ENCODE assay signal across 1 cellular context in genomic region chr16:85245307-85246172, GRCh38.
A peak's percentile ranks its signal among the peaks of the same experiment; 100 is the strongest.
TF ChIP-seq lines count a peak whose summit lies in the region.

No MANE protein-coding gene starts in this region.

TF ChIP-seq in HepG2, 621 proteins besides CTCF, POLR2A, EP300 and RAD21 (continued from another document and continues in another):
- TF ChIP-seq HMGXB4 (CRISPR knock-in tag; IDR thresholded peaks at IDR 0.05; ENCODE audit: borderline replicate concordance in 1 of 2, low read depth in 1 of 2) (peak in 1 of 2 experiments; percentile 45; a peak in 2 of 4 replicates), BCL6 (CRISPR knock-in tag; IDR thresholded peaks at IDR 0.05) (no peak), FOXO4 (CRISPR knock-in tag; conservative IDR thresholded peaks at IDR 0.05) (no peak), XRCC5 (optimal IDR thresholded peaks at IDR 0.05; ENCODE audit: low read length) (peak; percentile 75), ZSCAN5A (CRISPR knock-in tag; IDR thresholded peaks at IDR 0.05; ENCODE audit: borderline replicate concordance) (no peak), NR2F1 (CRISPR knock-in tag; IDR thresholded peaks at IDR 0.05) (no peak), ZNF180 (CRISPR knock-in tag; IDR thresholded peaks at IDR 0.05; ENCODE audit: borderline replicate concordance, low read depth) (no peak), KLF12 (CRISPR knock-in tag; IDR thresholded peaks at IDR 0.05; ENCODE audit: borderline replicate concordance) (no peak), JUN (CRISPR knock-in tag; IDR thresholded peaks at IDR 0.05) (no peak), FIP1L1 (IDR thresholded peaks at IDR 0.05; ENCODE audit: borderline replicate concordance, insufficient read depth, low read depth, low read length) (no peak), TEAD3 (CRISPR knock-in tag; optimal IDR thresholded peaks at IDR 0.05; ENCODE audit: borderline replicate concordance) (peak; percentile 9), ZNF709 (CRISPR knock-in tag; IDR thresholded peaks at IDR 0.05) (no peak), ZNF576 (CRISPR knock-in tag; IDR thresholded peaks at IDR 0.05) (0 out of 2 replicates have a peak, but pooled peaks have one; percentile 39)
- TF ChIP-seq, protein P1, sequence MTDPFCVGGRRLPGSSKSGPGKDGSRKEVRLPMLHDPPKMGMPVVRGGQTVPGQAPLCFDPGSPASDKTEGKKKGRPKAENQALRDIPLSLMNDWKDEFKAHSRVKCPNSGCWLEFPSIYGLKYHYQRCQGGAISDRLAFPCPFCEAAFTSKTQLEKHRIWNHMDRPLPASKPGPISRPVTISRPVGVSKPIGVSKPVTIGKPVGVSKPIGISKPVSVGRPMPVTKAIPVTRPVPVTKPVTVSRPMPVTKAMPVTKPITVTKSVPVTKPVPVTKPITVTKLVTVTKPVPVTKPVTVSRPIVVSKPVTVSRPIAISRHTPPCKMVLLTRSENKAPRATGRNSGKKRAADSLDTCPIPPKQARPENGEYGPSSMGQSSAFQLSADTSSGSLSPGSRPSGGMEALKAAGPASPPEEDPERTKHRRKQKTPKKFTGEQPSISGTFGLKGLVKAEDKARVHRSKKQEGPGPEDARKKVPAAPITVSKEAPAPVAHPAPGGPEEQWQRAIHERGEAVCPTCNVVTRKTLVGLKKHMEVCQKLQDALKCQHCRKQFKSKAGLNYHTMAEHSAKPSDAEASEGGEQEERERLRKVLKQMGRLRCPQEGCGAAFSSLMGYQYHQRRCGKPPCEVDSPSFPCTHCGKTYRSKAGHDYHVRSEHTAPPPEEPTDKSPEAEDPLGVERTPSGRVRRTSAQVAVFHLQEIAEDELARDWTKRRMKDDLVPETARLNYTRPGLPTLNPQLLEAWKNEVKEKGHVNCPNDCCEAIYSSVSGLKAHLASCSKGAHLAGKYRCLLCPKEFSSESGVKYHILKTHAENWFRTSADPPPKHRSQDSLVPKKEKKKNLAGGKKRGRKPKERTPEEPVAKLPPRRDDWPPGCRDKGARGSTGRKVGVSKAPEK (CRISPR knock-in tag; IDR thresholded peaks at IDR 0.05; ENCODE audit: borderline replicate concordance): no peak
- TF ChIP-seq, protein P2, sequence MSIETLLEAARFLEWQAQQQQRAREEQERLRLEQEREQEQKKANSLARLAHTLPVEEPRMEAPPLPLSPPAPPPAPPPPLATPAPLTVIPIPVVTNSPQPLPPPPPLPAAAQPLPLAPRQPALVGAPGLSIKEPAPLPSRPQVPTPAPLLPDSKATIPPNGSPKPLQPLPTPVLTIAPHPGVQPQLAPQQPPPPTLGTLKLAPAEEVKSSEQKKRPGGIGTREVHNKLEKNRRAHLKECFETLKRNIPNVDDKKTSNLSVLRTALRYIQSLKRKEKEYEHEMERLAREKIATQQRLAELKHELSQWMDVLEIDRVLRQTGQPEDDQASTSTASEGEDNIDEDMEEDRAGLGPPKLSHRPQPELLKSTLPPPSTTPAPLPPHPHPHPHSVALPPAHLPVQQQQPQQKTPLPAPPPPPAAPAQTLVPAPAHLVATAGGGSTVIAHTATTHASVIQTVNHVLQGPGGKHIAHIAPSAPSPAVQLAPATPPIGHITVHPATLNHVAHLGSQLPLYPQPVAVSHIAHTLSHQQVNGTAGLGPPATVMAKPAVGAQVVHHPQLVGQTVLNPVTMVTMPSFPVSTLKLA (IDR thresholded peaks at IDR 0.05): no peak
- TF ChIP-seq, protein P3, sequence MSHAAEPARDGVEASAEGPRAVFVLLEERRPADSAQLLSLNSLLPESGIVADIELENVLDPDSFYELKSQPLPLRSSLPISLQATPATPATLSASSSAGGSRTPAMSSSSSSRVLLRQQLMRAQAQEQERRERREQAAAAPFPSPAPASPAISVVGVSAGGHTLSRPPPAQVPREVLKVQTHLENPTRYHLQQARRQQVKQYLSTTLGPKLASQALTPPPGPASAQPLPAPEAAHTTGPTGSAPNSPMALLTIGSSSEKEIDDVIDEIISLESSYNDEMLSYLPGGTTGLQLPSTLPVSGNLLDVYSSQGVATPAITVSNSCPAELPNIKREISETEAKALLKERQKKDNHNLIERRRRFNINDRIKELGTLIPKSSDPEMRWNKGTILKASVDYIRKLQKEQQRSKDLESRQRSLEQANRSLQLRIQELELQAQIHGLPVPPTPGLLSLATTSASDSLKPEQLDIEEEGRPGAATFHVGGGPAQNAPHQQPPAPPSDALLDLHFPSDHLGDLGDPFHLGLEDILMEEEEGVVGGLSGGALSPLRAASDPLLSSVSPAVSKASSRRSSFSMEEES (CRISPR knock-in tag; IDR thresholded peaks at IDR 0.05): no peak
- TF ChIP-seq, protein P4, sequence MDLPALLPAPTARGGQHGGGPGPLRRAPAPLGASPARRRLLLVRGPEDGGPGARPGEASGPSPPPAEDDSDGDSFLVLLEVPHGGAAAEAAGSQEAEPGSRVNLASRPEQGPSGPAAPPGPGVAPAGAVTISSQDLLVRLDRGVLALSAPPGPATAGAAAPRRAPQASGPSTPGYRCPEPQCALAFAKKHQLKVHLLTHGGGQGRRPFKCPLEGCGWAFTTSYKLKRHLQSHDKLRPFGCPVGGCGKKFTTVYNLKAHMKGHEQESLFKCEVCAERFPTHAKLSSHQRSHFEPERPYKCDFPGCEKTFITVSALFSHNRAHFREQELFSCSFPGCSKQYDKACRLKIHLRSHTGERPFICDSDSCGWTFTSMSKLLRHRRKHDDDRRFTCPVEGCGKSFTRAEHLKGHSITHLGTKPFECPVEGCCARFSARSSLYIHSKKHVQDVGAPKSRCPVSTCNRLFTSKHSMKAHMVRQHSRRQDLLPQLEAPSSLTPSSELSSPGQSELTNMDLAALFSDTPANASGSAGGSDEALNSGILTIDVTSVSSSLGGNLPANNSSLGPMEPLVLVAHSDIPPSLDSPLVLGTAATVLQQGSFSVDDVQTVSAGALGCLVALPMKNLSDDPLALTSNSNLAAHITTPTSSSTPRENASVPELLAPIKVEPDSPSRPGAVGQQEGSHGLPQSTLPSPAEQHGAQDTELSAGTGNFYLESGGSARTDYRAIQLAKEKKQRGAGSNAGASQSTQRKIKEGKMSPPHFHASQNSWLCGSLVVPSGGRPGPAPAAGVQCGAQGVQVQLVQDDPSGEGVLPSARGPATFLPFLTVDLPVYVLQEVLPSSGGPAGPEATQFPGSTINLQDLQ (CRISPR knock-in tag; IDR thresholded peaks at IDR 0.05): no peak
- TF ChIP-seq, protein P5, sequence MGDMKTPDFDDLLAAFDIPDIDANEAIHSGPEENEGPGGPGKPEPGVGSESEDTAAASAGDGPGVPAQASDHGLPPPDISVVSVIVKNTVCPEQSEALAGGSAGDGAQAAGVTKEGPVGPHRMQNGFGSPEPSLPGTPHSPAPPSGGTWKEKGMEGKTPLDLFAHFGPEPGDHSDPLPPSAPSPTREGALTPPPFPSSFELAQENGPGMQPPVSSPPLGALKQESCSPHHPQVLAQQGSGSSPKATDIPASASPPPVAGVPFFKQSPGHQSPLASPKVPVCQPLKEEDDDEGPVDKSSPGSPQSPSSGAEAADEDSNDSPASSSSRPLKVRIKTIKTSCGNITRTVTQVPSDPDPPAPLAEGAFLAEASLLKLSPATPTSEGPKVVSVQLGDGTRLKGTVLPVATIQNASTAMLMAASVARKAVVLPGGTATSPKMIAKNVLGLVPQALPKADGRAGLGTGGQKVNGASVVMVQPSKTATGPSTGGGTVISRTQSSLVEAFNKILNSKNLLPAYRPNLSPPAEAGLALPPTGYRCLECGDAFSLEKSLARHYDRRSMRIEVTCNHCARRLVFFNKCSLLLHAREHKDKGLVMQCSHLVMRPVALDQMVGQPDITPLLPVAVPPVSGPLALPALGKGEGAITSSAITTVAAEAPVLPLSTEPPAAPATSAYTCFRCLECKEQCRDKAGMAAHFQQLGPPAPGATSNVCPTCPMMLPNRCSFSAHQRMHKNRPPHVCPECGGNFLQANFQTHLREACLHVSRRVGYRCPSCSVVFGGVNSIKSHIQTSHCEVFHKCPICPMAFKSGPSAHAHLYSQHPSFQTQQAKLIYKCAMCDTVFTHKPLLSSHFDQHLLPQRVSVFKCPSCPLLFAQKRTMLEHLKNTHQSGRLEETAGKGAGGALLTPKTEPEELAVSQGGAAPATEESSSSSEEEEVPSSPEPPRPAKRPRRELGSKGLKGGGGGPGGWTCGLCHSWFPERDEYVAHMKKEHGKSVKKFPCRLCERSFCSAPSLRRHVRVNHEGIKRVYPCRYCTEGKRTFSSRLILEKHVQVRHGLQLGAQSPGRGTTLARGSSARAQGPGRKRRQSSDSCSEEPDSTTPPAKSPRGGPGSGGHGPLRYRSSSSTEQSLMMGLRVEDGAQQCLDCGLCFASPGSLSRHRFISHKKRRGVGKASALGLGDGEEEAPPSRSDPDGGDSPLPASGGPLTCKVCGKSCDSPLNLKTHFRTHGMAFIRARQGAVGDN (CRISPR knock-in tag; IDR thresholded peaks at IDR 0.05): peak; percentile 48
- TF ChIP-seq, protein P6, sequence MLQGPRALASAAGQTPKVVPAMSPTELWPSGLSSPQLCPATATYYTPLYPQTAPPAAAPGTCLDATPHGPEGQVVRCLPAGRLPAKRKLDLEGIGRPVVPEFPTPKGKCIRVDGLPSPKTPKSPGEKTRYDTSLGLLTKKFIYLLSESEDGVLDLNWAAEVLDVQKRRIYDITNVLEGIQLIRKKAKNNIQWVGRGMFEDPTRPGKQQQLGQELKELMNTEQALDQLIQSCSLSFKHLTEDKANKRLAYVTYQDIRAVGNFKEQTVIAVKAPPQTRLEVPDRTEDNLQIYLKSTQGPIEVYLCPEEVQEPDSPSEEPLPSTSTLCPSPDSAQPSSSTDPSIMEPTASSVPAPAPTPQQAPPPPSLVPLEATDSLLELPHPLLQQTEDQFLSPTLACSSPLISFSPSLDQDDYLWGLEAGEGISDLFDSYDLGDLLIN (CRISPR knock-in tag; IDR thresholded peaks at IDR 0.05; ENCODE audit: borderline replicate concordance): no peak
